Comparison of ENCODE assay signal across 27 cellular contexts in the genomic region with DNA sequence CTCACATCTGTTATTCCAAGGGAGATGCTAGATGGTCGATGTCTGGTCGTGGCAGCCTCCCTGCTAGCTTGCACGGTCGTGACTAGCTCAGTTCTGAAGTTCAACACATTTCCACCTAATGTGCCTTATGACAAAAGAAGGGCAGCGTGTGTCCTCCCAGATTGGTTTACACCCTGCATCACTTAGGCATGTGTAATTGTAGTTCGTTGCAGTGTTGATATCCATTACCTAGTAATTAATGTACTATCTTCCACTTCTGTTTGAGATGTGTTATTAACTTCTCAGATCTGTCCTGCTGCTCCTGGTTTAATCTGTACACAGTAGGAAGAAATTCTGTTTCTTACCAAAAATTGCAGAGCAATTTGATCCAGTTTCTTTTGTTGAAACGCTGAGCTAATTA.
DNase-seq lines count a peak whose midpoint lies in the region; ATAC-seq lines count a peak whose summit lies in the region.
"Had no signal": no experiment of that assay in that cellular context is flagged by ENCODE, and none has a peak within 500 bp of the region (broad histone marks: within the 10 kb centered on the region; RNA-seq: fewer than 3 reads in every experiment).

No MANE protein-coding gene starts in this region.

- DNase-seq in COR-L47 (lab: John Stamatoyannopoulos, UW) (peak; percentile 83), NCI-H146 (lab: John Stamatoyannopoulos, UW) (peak; percentile 94), NCI-H748 (lab: John Stamatoyannopoulos, UW; ENCODE audit: unreplicated experiment) (peak; percentile 97), left kidney (ENCODE audit: low read depth, low spot score) (peak; percentile 43)
- DNase-seq in activated CD4-positive, alpha-beta T cell treated with anti-CD3 and anti-CD28 coated beads for 48 hours, result no peak
- DNase-seq: ACHN; activated CD4-positive, alpha-beta T cell treated with anti-CD3 and anti-CD28 coated beads for 36 hours; activated naive CD4-positive, alpha-beta T cell treated with anti-CD3 and anti-CD28 coated beads, Interleukin-2, amount 10 ng/mL, durations not matched to agents 7 days and 5 days; adrenal gland; CD8-positive, alpha-beta T cell; DMS153; endodermal cell; foreskin fibroblast; H7; heart right ventricle; lower lobe of right lung; naive thymus-derived CD8-positive, alpha-beta T cell; NCI-H187 treated with DMSO at 0.1 percent for 48 hours; occipital lobe; Peyer's patch; SHP77; stimulated activated CD4-positive, alpha-beta T cell treated with anti-CD3 and anti-CD28 coated beads, Interleukin-4, amount 100 ng/mL, for 24 hours; tibial artery had no signal

- no peak for ATAC-seq in GM21786 (IDR thresholded peaks at IDR 0.05; ENCODE audit: unreplicated experiment)
- ATAC-seq in GM21447 (IDR thresholded peaks at IDR 0.05; ENCODE audit: unreplicated experiment), result no peak
- ATAC-seq: activated CD4-positive, alpha-beta T cell treated with anti-CD3 and anti-CD28 coated beads for 36 hours; activated T-helper 17 cell treated with anti-CD3 and anti-CD28 coated beads, Interleukin-2, amount 50 U/mL, for 72 hours; CD8-positive, alpha-beta T cell; lower lobe of right lung; naive thymus-derived CD8-positive, alpha-beta T cell; sciatic nerve had no signal
